In the genomic region with DNA sequence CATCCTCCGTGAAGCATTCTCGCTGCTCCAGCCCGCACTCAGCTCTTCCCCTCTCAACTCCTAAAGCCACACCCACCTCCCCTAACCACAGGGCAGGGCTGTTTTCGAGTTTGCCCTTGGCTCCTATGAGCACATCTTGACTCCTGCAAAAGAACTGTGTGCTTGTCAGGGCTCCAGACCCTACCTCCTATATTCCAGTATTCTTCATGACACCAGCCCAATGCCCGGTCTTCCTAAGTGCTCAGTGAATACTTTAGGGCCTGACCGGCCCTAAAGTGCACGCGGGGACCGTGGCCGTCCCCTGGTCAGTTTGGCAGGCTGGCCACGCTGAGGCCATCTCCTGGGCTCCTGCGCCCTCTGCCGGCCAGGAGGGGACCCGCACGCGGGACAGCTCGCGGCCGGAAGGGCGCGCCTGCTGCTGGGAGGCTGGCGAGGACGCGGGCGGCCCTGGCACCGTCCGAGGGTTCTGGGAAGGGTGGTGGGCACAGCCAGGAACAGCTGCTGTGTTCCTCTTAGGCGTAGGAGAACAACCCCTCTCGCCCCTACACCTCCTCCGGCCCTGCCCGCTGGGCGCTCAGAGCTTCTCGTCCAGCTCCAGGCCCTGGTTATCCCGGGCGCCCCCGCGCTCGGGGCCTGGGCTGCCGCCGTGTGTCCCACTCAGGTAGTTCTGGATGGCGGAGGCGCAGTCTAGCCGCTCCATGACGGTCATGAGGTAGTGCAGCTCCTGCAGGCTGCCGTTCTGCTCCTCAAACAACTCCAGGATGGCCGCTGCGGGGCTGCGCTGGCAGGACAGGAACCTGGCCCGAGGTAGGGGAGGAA, we compare ENCODE assay signal across 8 cellular contexts.
A peak's percentile ranks its signal among the peaks of the same experiment; 100 is the strongest.
DNase-seq lines count a peak whose midpoint lies in the region; ATAC-seq and TF ChIP-seq lines count a peak whose summit lies in the region.

No MANE protein-coding gene starts in this region.

- peak overlapping the region; percentile 2 for H3K27ac Mint-ChIP-seq in memory B cell

- CTCF ChIA-PET in AG04449 (lab: Yijun Ruan, JAX), result interaction anchor here (0.6 to 15.7 kb wide), 61 partner anchors 9 to 1666 kb away, joined by 3 to 389 read pairs (median 5); partner anchors contain the start of genes TSPO2 and UNC5CL

- TF ChIP-seq POLR2A in GM18526 (IDR thresholded peaks at IDR 0.05; ENCODE audit: extremely low read depth, insufficient read length), result peak; percentile 59

- no peaks in the 10 kb centered on the region for H3K9me3 Mint-ChIP-seq in memory B cell

- H3K36me3 Mint-ChIP-seq in memory B cell, result no peaks in the 10 kb centered on the region

- peak overlapping the region; percentile 57 for H3K4me3 ChIP-seq in AG04449 (ENCODE audit: low read depth, low read length)

- DNase-seq in AG04449 (ENCODE audit: low read depth, low spot score) (no peak), NCI-H526 (lab: John Stamatoyannopoulos, UW) (peak; percentile 74 to 88), memory B cell (ENCODE audit: low spot score in 2 of 2) (peak; percentile 68 to 86)
- DNase-seq in activated CD4-positive, alpha-beta T cell treated with anti-CD3 and anti-CD28 coated beads, Interleukin-2, amount 50 U/mL, for 48 hours, result peak; percentile 82 to 84
- DNase-seq in effector CD4-positive, alpha-beta T cell, result peak; percentile 59
- peak; percentile 46 to 67 (median 50) for DNase-seq in stimulated activated CD4-positive, alpha-beta T cell treated with anti-CD3 and anti-CD28 coated beads, TNF-alpha, amount 100 ng/mL, for 4 hours (ENCODE audit: low read depth in 3 of 3)

- TF ChIP-seq CTCF in AG04449 (IDR thresholded peaks at IDR 0.05; ENCODE audit: insufficient read depth, low read length, missing control alignments), result peak; percentile 98

- POLR2A ChIA-PET in AG04449 (lab: Yijun Ruan, JAX), result interaction anchor here (0.7 kb wide), 1 partner anchor 1984 kb away, joined by 3 read pairs; no protein-coding TSS in a partner anchor

- peak overlapping the region; percentile 85 for H3K4me3 Mint-ChIP-seq in memory B cell

- H3K27me3 Mint-ChIP-seq in memory B cell, result no peaks in the 10 kb centered on the region

- peak; percentile 73 for ATAC-seq in HG03039 (IDR thresholded peaks at IDR 0.05; ENCODE audit: unreplicated experiment)
- peak; percentile 87 for ATAC-seq in memory B cell (ENCODE audit: low read depth)

- peaks cover 21% of the 10 kb centered on the region for H3K4me1 Mint-ChIP-seq in memory B cell
